ENCODE assay signal across 1 cellular context in the genomic region with DNA sequence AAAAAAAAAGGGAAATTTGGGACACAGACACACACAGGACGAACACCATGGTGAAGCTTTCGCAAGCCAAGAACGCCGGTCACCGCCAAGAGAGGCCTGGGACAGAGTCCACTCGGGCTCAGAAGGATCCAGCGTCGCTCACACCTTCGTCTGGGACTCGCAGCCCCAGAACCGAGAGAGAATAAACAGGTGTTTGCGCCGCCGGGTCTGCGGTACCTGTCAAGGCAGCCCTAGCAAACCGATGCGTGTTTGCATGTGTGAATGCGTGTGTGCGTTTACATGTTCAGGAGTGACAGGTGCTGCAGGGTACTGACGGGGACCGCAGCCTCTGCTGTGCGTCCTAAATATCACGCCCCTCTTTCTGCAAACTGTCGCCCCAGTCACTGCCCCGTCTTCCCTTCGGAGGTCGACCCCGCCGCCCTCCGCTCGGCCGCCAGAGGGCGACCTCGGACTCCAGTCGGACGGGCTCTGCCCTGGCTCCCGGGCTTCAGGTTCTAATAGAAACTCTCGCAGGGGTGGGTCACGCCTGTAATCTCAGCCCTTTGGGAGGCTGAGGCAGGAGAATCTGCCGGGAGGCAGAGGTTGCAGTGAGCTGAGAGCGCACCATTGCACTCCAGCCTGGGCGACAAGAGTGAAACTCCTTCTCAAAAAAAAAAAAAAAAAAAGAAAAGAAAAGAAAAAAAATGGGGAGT.
A peak's percentile ranks its signal among the peaks of the same experiment; 100 is the strongest.
TF ChIP-seq lines count a peak whose summit lies in the region.

No MANE protein-coding gene starts in this region.

TF ChIP-seq in HepG2, 621 proteins besides CTCF, POLR2A, EP300 and RAD21 (continued from another document):
- TF ChIP-seq PRDM4 (CRISPR knock-in tag; IDR thresholded peaks at IDR 0.05; ENCODE audit: borderline replicate concordance) (no peak), GATA4 (IDR thresholded peaks at IDR 0.05; ENCODE audit: borderline replicate concordance, low read depth) (no peak), BORCS8-MEF2B (CRISPR knock-in tag; IDR thresholded peaks at IDR 0.05) (0 out of 2 replicates have a peak, but pooled peaks have one; percentile 22), KAT8 (CRISPR knock-in tag; IDR thresholded peaks at IDR 0.05) (peak; percentile 35; the same call in 1 of the 2 replicates), ZEB1 (IDR thresholded peaks at IDR 0.05; ENCODE audit: insufficient replicate concordance, low read depth) (peak; percentile 9), ZNF792 (CRISPR knock-in tag; IDR thresholded peaks at IDR 0.05) (no peak), TBX2 (CRISPR knock-in tag; IDR thresholded peaks at IDR 0.05; ENCODE audit: borderline replicate concordance) (0 out of 2 replicates have a peak, but pooled peaks have one; percentile 17), ARID4A (CRISPR knock-in tag; IDR thresholded peaks at IDR 0.05; ENCODE audit: borderline replicate concordance) (peak; percentile 45; the same call in 1 of the 2 replicates), ZNF333 (CRISPR knock-in tag; IDR thresholded peaks at IDR 0.05; ENCODE audit: borderline replicate concordance) (0 out of 2 replicates have a peak, but pooled peaks have one; percentile 39), SSRP1 (CRISPR knock-in tag; IDR thresholded peaks at IDR 0.05) (no peak), ZNF570 (CRISPR knock-in tag; IDR thresholded peaks at IDR 0.05; ENCODE audit: borderline replicate concordance) (no peak), SAFB2 (CRISPR knock-in tag; IDR thresholded peaks at IDR 0.05; ENCODE audit: borderline replicate concordance, low read depth) (no peak)
- TF ChIP-seq, protein P1, sequence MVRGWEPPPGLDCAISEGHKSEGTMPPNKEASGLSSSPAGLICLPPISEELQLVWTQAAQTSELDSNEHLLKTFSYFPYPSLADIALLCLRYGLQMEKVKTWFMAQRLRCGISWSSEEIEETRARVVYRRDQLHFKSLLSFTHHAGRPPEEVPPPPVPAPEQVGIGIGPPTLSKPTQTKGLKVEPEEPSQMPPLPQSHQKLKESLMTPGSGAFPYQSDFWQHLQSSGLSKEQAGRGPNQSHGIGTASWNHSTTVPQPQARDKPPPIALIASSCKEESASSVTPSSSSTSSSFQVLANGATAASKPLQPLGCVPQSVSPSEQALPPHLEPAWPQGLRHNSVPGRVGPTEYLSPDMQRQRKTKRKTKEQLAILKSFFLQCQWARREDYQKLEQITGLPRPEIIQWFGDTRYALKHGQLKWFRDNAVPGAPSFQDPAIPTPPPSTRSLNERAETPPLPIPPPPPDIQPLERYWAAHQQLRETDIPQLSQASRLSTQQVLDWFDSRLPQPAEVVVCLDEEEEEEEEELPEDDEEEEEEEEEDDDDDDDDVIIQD (CRISPR knock-in tag; IDR thresholded peaks at IDR 0.05; ENCODE audit: low read depth): no peak
- TF ChIP-seq, protein P2, sequence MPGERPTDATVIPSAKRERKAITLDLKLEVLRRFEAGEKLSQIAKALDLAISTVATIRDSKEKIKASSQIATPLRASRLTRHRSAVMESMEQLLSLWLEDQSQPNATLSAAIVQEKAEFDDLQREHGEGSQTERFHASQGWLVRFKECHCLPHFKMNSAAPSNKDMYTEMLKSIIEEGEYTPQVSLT (CRISPR knock-in tag; IDR thresholded peaks at IDR 0.05; ENCODE audit: borderline replicate concordance, low read depth): no peak
